In the genomic region with DNA sequence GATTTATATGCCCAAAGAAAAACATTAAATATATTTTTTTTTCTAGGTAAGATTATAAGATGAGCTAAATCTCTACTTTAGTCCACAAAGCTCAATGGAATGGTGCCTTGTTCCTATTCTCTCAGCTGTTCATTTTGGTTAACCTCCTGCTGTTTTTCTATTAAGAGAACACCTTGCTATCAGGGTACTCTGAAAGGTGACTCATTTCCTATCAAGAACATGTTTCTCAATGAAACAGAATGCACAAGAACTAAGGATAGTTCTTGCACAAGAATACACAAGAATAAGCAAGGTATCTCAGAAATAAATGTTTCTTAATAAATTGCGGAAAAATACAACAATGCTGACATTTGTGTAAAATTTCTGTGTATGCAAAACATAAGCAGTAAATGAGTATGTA, we compare ENCODE assay signal across 19 cellular contexts. TPM values are rescaled to one million over a fixed set of nuclear protein-coding genes. Genes with fewer than 3 reads are reported as not detected.
A peak's percentile ranks its signal among the peaks of the same experiment; 100 is the strongest.
DNase-seq lines count a peak whose midpoint lies in the region; ATAC-seq, FAIRE-seq and TF ChIP-seq lines count a peak whose summit lies in the region.
"Had no signal": no experiment of that assay in that cellular context is flagged by ENCODE, and none has a peak within 500 bp of the region (broad histone marks: within the 10 kb centered on the region; RNA-seq: fewer than 3 reads in every experiment).

No MANE protein-coding gene starts in this region.

- H3K27ac ChIP-seq in breast epithelium (no peak overlapping the region), adrenal gland (no peak overlapping the region)

- H3K9me3 ChIP-seq in breast epithelium (no peaks in the 10 kb centered on the region), adrenal gland (replicated peaks in 1 of 3) (no peaks in the 10 kb centered on the region)

- H3K4me3 ChIP-seq in breast epithelium (no peak overlapping the region), fibroblast of pulmonary artery (replicated peaks; ENCODE audit: low read depth, low read length) (no peak overlapping the region), adrenal gland (no peak overlapping the region)
- H3K4me3 ChIP-seq: K562 had no signal

- H3K4me1 ChIP-seq in breast epithelium (no peaks in the 10 kb centered on the region), adrenal gland (replicated peaks in 1 of 2) (no peaks in the 10 kb centered on the region)

- no peaks in the 10 kb centered on the region for H3K36me3 Mint-ChIP-seq in MCF 10A (ENCODE audit: insufficient read depth, unreplicated experiment)
- H3K36me3 Mint-ChIP-seq in activated T-helper 17 cell treated with anti-CD3 and anti-CD28 coated beads, Interleukin-2, amount 50 U/mL, for 72 hours (ENCODE audit: low read depth): peaks cover 42% of the 10 kb centered on the region
- H3K36me3 Mint-ChIP-seq: mesothelial cell of epicardium had no signal

- no peak for FAIRE-seq in urothelium cell line (lab: Jason Lieb, UNC)
- FAIRE-seq: K562 had no signal

- ATAC-seq in activated T-helper 17 cell treated with anti-CD3 and anti-CD28 coated beads, Interleukin-2, amount 50 U/mL, for 72 hours (replicated peaks): peak; percentile 39
- ATAC-seq: K562, Panc1 had no signal

- POLR2A ChIA-PET in MCF 10A (lab: Yijun Ruan, JAX): interaction anchor here (0.6 to 2.2 kb wide), 12 partner anchors 8 to 204 kb away, joined by 3 to 23 read pairs (median 4); partner anchors contain the start of gene ABCD2

- H3K27ac Mint-ChIP-seq in MCF 10A (ENCODE audit: low read depth, unreplicated experiment): peak overlapping the region; percentile 72
- peak overlapping the region; percentile 24 for H3K27ac Mint-ChIP-seq in activated T-helper 17 cell treated with anti-CD3 and anti-CD28 coated beads, Interleukin-2, amount 50 U/mL, for 72 hours
- H3K27ac Mint-ChIP-seq: H9, mesothelial cell of epicardium had no signal

- no peaks in the 10 kb centered on the region for H3K36me3 ChIP-seq in breast epithelium
- H3K36me3 ChIP-seq in adrenal gland (replicated peaks in 1 of 2): peaks cover 0 to 3% of the 10 kb centered on the region in 2 donors

- no peak for TF ChIP-seq POLR2A in breast epithelium (IDR thresholded peaks at IDR 0.05)
- no peak for TF ChIP-seq POLR2A in adrenal gland (IDR thresholded peaks at IDR 0.05)

- TF ChIP-seq CTCF in MCF 10A (IDR thresholded peaks at IDR 0.05; ENCODE audit: unreplicated experiment): no peak
- TF ChIP-seq CTCF in breast epithelium (IDR thresholded peaks at IDR 0.05): no peak
- no peak for TF ChIP-seq CTCF in fibroblast of pulmonary artery (IDR thresholded peaks at IDR 0.05; ENCODE audit: low read length, missing control alignments)
- no peak for TF ChIP-seq CTCF in adrenal gland (IDR thresholded peaks at IDR 0.05)

- H3K9me3 Mint-ChIP-seq in MCF 10A (ENCODE audit: unreplicated experiment): no peaks in the 10 kb centered on the region
- no peaks in the 10 kb centered on the region for H3K9me3 Mint-ChIP-seq in activated T-helper 17 cell treated with anti-CD3 and anti-CD28 coated beads, Interleukin-2, amount 50 U/mL, for 72 hours
- H3K9me3 Mint-ChIP-seq: activated T-cell treated with anti-CD3 and anti-CD28 coated beads, Interleukin-2, amount 50 U/mL, for 24 hours; H9; mesothelial cell of epicardium had no signal

- peak; percentile 82 for DNase-seq in MCF 10A (ENCODE audit: unreplicated experiment)
- DNase-seq in breast epithelium (ENCODE audit: low spot score in 2 of 2): no peak
- peak; percentile 59 for DNase-seq in fibroblast of pulmonary artery (ENCODE audit: low read depth)
- DNase-seq in urothelium cell line (ENCODE audit: low spot score): peak; percentile 18
- DNase-seq in KG1 (lab: John Stamatoyannopoulos, UW): no peak
- no peak for DNase-seq in adrenal gland
- DNase-seq in NCI-H510A (lab: John Stamatoyannopoulos, UW): no peak
- DNase-seq: activated T-cell treated with anti-CD3 and anti-CD28 coated beads, Interleukin-2, amount 50 U/mL, for 24 hours; AML-193; aorta; H9; NCI-H1694 treated with DMSO at 0.1 percent for 48 hours; NCI-H526; occipital lobe; substantia nigra had no signal

- H3K27me3 ChIP-seq in breast epithelium (no peaks in the 10 kb centered on the region), adrenal gland (no peaks in the 10 kb centered on the region)

- WGBS in adrenal gland, 4 donors: 88 to 100% (median 96%) methylated on average over 1 of the region's 1 CpG

- H3K4me1 Mint-ChIP-seq in MCF 10A (ENCODE audit: insufficient read depth, unreplicated experiment): peaks cover 16% of the 10 kb centered on the region
- H3K4me1 Mint-ChIP-seq in activated T-helper 17 cell treated with anti-CD3 and anti-CD28 coated beads, Interleukin-2, amount 50 U/mL, for 72 hours: peaks cover 6% of the 10 kb centered on the region
- H3K4me1 Mint-ChIP-seq: mesothelial cell of epicardium had no signal

- intact Hi-C loops in MCF 10A (cut with micrococcal nuclease): no loop called here
- intact Hi-C loops in breast epithelium (cut with DNase I; ENCODE audit: low total_unique reads): no loop called here
- intact Hi-C loops in adrenal gland (cut with DNase I): no loop called here

- H3K27me3 Mint-ChIP-seq in MCF 10A (ENCODE audit: insufficient read depth, unreplicated experiment): no peaks in the 10 kb centered on the region
- no peaks in the 10 kb centered on the region for H3K27me3 Mint-ChIP-seq in activated T-helper 17 cell treated with anti-CD3 and anti-CD28 coated beads, Interleukin-2, amount 50 U/mL, for 72 hours
- H3K27me3 Mint-ChIP-seq: activated T-cell treated with anti-CD3 and anti-CD28 coated beads, Interleukin-2, amount 50 U/mL, for 24 hours had no signal

- no TSS peak for BruUV-seq in MCF 10A (replicated peaks; lab: Mats Ljungman, UMichigan)

- CTCF ChIA-PET in MCF 10A (lab: Yijun Ruan, JAX): interaction anchor here (0.6 to 2.5 kb wide), 4 partner anchors 7 to 37 kb away, joined by 3 to 13 read pairs (median 8); partner anchors contain the start of gene ABCD2

- H3K4me3 Mint-ChIP-seq in MCF 10A (ENCODE audit: unreplicated experiment): peak overlapping the region; percentile 20
- no peak overlapping the region for H3K4me3 Mint-ChIP-seq in activated T-helper 17 cell treated with anti-CD3 and anti-CD28 coated beads, Interleukin-2, amount 50 U/mL, for 72 hours
- H3K4me3 Mint-ChIP-seq: activated T-cell treated with anti-CD3 and anti-CD28 coated beads, Interleukin-2, amount 50 U/mL, for 24 hours; H9; mesothelial cell of epicardium had no signal

RNA-seq across cellular contexts. Expression of gene ABCD2, which starts 14.1 kb away (rescaled TPM):
- 0.20 and 0.42 TPM in 2 replicates for total RNA-seq in MCF 10A (2022)
- 10 to 100 TPM in 1 of 3 donors, 1 to 10 TPM in 2; 2.6 to 48.0 (median 3.4) TPM for total RNA-seq in breast epithelium
- 1 to 10 TPM; 3.3 to 3.4 TPM for total RNA-seq in activated T-helper 17 cell treated with anti-CD3 and anti-CD28 coated beads, Interleukin-2, amount 50 U/mL, for 72 hours
- 1 to 10 TPM in 4 of 8 donors, under 1 TPM in 4; 0.53 to 3.5 (median 1.1) TPM for total RNA-seq in adrenal gland
- 1 to 10 TPM in 1 of 3 donors, under 1 TPM in 2; 0.40 to 1.1 (median 0.91) TPM for polyA plus RNA-seq in adrenal gland
- total RNA-seq: H9 had no signal

Comparison
In these comparisons a context has a peak if more than half of its experiments do, and no peak if none do; other contexts are left out.
1. DNase-seq: peak in MCF 10A (single experiment), fibroblast of pulmonary artery (single experiment) and urothelium cell line (single experiment); none in breast epithelium (0 of 2), KG1 (single experiment), adrenal gland (0 of 7) and NCI-H510A (single experiment).